Comparison of ENCODE assay signal across 12 cellular contexts in the genomic region with DNA sequence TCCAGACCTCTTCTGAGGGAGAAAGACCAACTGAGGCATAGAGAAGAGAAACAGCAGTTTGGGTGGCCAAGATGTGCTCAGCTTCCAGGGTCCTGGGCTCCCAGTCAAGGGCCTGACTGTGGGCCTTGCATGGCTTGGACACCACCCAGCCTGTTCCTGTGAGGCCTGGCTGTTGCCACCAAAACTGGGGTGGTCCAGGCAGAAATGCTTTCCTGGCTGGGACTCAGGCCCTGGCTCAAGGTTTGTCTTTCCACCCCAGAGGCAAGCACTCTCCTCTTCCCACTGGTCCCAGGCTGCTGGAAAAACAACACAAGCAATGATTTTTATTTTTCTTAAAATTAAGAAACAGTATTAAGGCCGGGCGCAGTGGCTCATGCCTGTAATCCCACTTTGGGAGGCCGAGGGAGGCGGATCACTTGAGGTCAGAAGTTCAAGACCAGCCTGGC. TPM values are rescaled to one million over a fixed set of nuclear protein-coding genes. Genes with fewer than 3 reads are reported as not detected.
A peak's percentile ranks its signal among the peaks of the same experiment; 100 is the strongest.
DNase-seq lines count a peak whose midpoint lies in the region; TF ChIP-seq lines count a peak whose summit lies in the region.
"Had no signal": no experiment of that assay in that cellular context is flagged by ENCODE, and none has a peak within 500 bp of the region (broad histone marks: within the 10 kb centered on the region; RNA-seq: fewer than 3 reads in every experiment).

No MANE protein-coding gene starts in this region.

- peak overlapping the region in 1 of 2 experiments; percentile 68 for H2BK12ac ChIP-seq in mesenchymal stem cell (ENCODE audit: low read length in 2 of 2)

- WGBS in mesenchymal stem cell, result 97% methylated on average over 4 of the region's 4 CpGs
- WGBS in smooth muscle cell (ENCODE audit: low lambda C conversion rate), result 67% methylated on average over 4 of the region's 4 CpGs

- no peaks in the 10 kb centered on the region for H3K79me2 ChIP-seq in smooth muscle cell (ENCODE audit: low read depth)

- H3K27me3 ChIP-seq in mesenchymal stem cell (ENCODE audit: control insufficient read depth in 1 of 2, insufficient read depth in 1 of 2, low read length in 2 of 2), result peaks cover 0 to 6% of the 10 kb centered on the region in 2 experiments
- no peaks in the 10 kb centered on the region for H3K27me3 ChIP-seq in smooth muscle cell (ENCODE audit: low read depth)

- no peaks in the 10 kb centered on the region for H4K20me1 ChIP-seq in smooth muscle cell (ENCODE audit: low read depth)

- H3K79me1 ChIP-seq in mesenchymal stem cell (replicated peaks; ENCODE audit: low read length, poor library complexity, severe bottlenecking), result peaks cover 2% of the 10 kb centered on the region

- H2AK5ac ChIP-seq in mesenchymal stem cell (ENCODE audit: low read length, severe bottlenecking), result peak overlapping the region; percentile 89

- no peak overlapping the region for H3K23ac ChIP-seq in mesenchymal stem cell (ENCODE audit: low read length in 2 of 2)

- peak overlapping the region; percentile 73 for H4K91ac ChIP-seq in mesenchymal stem cell (ENCODE audit: low read length)

- no peak overlapping the region for H2BK15ac ChIP-seq in mesenchymal stem cell (ENCODE audit: low read depth, poor library complexity, severe bottlenecking)

- H3F3A ChIP-seq in smooth muscle cell (ENCODE audit: low read depth), result peaks cover 19% of the 10 kb centered on the region

- H2AFZ ChIP-seq in mesenchymal stem cell (ENCODE audit: low read depth, low read length), result no peak overlapping the region
- no peak overlapping the region for H2AFZ ChIP-seq in smooth muscle cell (ENCODE audit: low read depth)

- no peak overlapping the region for H2BK120ac ChIP-seq in mesenchymal stem cell (ENCODE audit: low read depth, low read length)

- H3K14ac ChIP-seq in mesenchymal stem cell (ENCODE audit: low read length in 2 of 2), result peak overlapping the region in 1 of 2 experiments; percentile 89

- H3K9me3 ChIP-seq in mesenchymal stem cell (ENCODE audit: control insufficient read depth, low read length) (no peaks in the 10 kb centered on the region), smooth muscle cell (replicated peaks; ENCODE audit: low read depth) (no peaks in the 10 kb centered on the region)

- peak overlapping the region; percentile 69 for H2BK5ac ChIP-seq in mesenchymal stem cell (ENCODE audit: low read depth, low read length, poor library complexity, severe bottlenecking)

- H3K4me3 ChIP-seq in mesenchymal stem cell (ENCODE audit: insufficient read depth in 1 of 2, low read depth in 1 of 2, low read length in 2 of 2) (peak overlapping the region in 1 of 2 experiments; percentile 24), smooth muscle cell (no peak overlapping the region)

- H3K27ac ChIP-seq in mesenchymal stem cell (ENCODE audit: low read length, poor library complexity, severe bottlenecking) (peak overlapping the region; percentile 89), smooth muscle cell (ENCODE audit: low read depth) (peak overlapping the region; percentile 92)

- DNase-seq in HFFc6 (no peak), chondrocyte (ENCODE audit: low spot score) (no peak), mesenchymal stem cell (no peak), smooth muscle cell (lab: John Stamatoyannopoulos, UW; ENCODE audit: unreplicated experiment) (no peak), NCI-H446 (lab: John Stamatoyannopoulos, UW) (no peak), dedifferentiated amniotic fluid mesenchymal stem cell (ENCODE audit: extremely low spot score) (no peak), HuH-7 (ENCODE audit: low spot score) (no peak)
- DNase-seq in activated CD4-positive, CD25-positive, alpha-beta regulatory T cell treated with anti-CD3 and anti-CD28 coated beads, Interleukin-2, amount 50 U/mL, for 72 hours, result no peak
- DNase-seq: activated naive CD4-positive, alpha-beta T cell; natural killer cell; SIG-M5; stimulated activated naive CD8-positive, alpha-beta T cell treated with anti-CD3 and anti-CD28 coated beads, Interleukin-15, amount 100 ng/mL, for 72 hours had no signal

- H3K27me3 Mint-ChIP-seq in HFFc6 (ENCODE audit: insufficient read depth), result peaks cover 8% of the 10 kb centered on the region
- no peaks in the 10 kb centered on the region for H3K27me3 Mint-ChIP-seq in chondrocyte (ENCODE audit: low read depth)

- H3K4me1 Mint-ChIP-seq in HFFc6 (ENCODE audit: low read depth) (peaks cover 22% of the 10 kb centered on the region), chondrocyte (ENCODE audit: low read depth) (peaks cover 37% of the 10 kb centered on the region)
- H3K4me1 Mint-ChIP-seq: natural killer cell had no signal

- H3K18ac ChIP-seq in mesenchymal stem cell (ENCODE audit: low read depth in 1 of 2, low read length in 2 of 2), result peak overlapping the region; percentile 72 to 86

- H3K4me1 ChIP-seq in mesenchymal stem cell (ENCODE audit: control insufficient read depth, insufficient read depth, low read depth, low read length) (peaks cover 29% of the 10 kb centered on the region), smooth muscle cell (ENCODE audit: low read depth) (peaks cover 5% of the 10 kb centered on the region)

- H3K4me2 ChIP-seq in mesenchymal stem cell (ENCODE audit: low read length, poor library complexity, severe bottlenecking), result peak overlapping the region; percentile 13
- peak overlapping the region; percentile 67 for H3K4me2 ChIP-seq in smooth muscle cell

- H3K9me3 Mint-ChIP-seq in HFFc6 (no peaks in the 10 kb centered on the region), chondrocyte (ENCODE audit: low read depth) (no peaks in the 10 kb centered on the region)
- H3K9me3 Mint-ChIP-seq: natural killer cell; stimulated activated naive CD8-positive, alpha-beta T cell treated with anti-CD3 and anti-CD28 coated beads, Interleukin-15, amount 100 ng/mL, for 72 hours had no signal

- H3K4ac ChIP-seq in mesenchymal stem cell (ENCODE audit: low read depth in 1 of 2, low read length in 2 of 2), result no peak overlapping the region

- H3K4me3 Mint-ChIP-seq in HFFc6 (no peak overlapping the region), chondrocyte (ENCODE audit: unreplicated experiment) (no peak overlapping the region)
- H3K4me3 Mint-ChIP-seq: natural killer cell; stimulated activated naive CD8-positive, alpha-beta T cell treated with anti-CD3 and anti-CD28 coated beads, Interleukin-15, amount 100 ng/mL, for 72 hours had no signal

- peak overlapping the region; percentile 31 for H3K9ac ChIP-seq in mesenchymal stem cell (ENCODE audit: low read length)
- H3K9ac ChIP-seq in smooth muscle cell (ENCODE audit: low read depth), result peak overlapping the region; percentile 41

- TF ChIP-seq CTCF in HFFc6 (IDR thresholded peaks at IDR 0.05), result no peak
- TF ChIP-seq CTCF in chondrocyte (IDR thresholded peaks at IDR 0.05), result no peak
- TF ChIP-seq CTCF in smooth muscle cell (IDR thresholded peaks at IDR 0.05; ENCODE audit: borderline replicate concordance, insufficient read depth, poor library complexity, severe bottlenecking), result no peak

- H3K27ac Mint-ChIP-seq in HFFc6, result peak overlapping the region; percentile 84
- peak overlapping the region; percentile 88 for H3K27ac Mint-ChIP-seq in chondrocyte (ENCODE audit: unreplicated experiment)
- H3K27ac Mint-ChIP-seq: natural killer cell; stimulated activated naive CD8-positive, alpha-beta T cell treated with anti-CD3 and anti-CD28 coated beads, Interleukin-15, amount 100 ng/mL, for 72 hours had no signal

- H3K36me3 Mint-ChIP-seq in HFFc6 (ENCODE audit: low read depth), result no peaks in the 10 kb centered on the region
- no peaks in the 10 kb centered on the region for H3K36me3 Mint-ChIP-seq in chondrocyte (ENCODE audit: low read depth)
- H3K36me3 Mint-ChIP-seq: natural killer cell had no signal

- peak overlapping the region; percentile 35 for H4K8ac ChIP-seq in mesenchymal stem cell (ENCODE audit: low read length)

- H3K36me3 ChIP-seq in mesenchymal stem cell (ENCODE audit: control insufficient read depth in 1 of 2, insufficient read depth in 2 of 2, low read depth in 1 of 2, low read length in 2 of 2), result peaks cover 0 to 7% of the 10 kb centered on the region in 2 experiments
- no peaks in the 10 kb centered on the region for H3K36me3 ChIP-seq in smooth muscle cell (ENCODE audit: low read depth)

RNA-seq across cellular contexts. Expression of gene MYOZ3, which starts 13.3 kb away (rescaled TPM):
- under 1 TPM in 2 of 6 experiments, not detected in 4; 0.05 to 0.14 TPM for total RNA-seq in HFFc6 (2021; fragmentation: NEBNext Ultra II Directional; extraction: Animal tissue kit (Norgen Biotek cat#: 25700))
- total RNA-seq in chondrocyte, result 1.9 to 3.3 TPM (median 2.0 TPM) in 3 replicates
- 1.6 TPM for polyA plus RNA-seq in mesenchymal stem cell (2013, experiment 1 of 2)
- polyA plus RNA-seq in mesenchymal stem cell (2013, experiment 2 of 2), result 1.8 TPM
- 6.4 and 8.2 TPM in 2 replicates for total RNA-seq in smooth muscle cell
- polyA plus RNA-seq in smooth muscle cell, result 7.9 and 12.2 TPM in 2 replicates
- total RNA-seq: natural killer cell had no signal

RNA-seq across cellular contexts. Expression of gene RBM22, which starts 26.5 kb away (rescaled TPM):
- total RNA-seq in HFFc6 (2021; fragmentation: NEBNext Ultra II Directional; extraction: Animal tissue kit (Norgen Biotek cat#: 25700)), result 10 to 100 TPM; 32.6 to 40.2 (median 35.4) TPM
- total RNA-seq in chondrocyte (34.7 to 39.7 TPM (median 36.0 TPM) in 3 replicates), smooth muscle cell (64.0 and 66.6 TPM in 2 replicates)
- polyA plus RNA-seq in mesenchymal stem cell (2013, experiment 1 of 2), result 32.2 TPM
- polyA plus RNA-seq in mesenchymal stem cell (2013, experiment 2 of 2), result 31.6 TPM
- polyA plus RNA-seq in smooth muscle cell, result 48.6 and 62.9 TPM in 2 replicates

RNA-seq across cellular contexts. Expression of gene SYNPO, which starts 33.9 kb away (rescaled TPM):
- total RNA-seq in HFFc6 (2021; fragmentation: NEBNext Ultra II Directional; extraction: Animal tissue kit (Norgen Biotek cat#: 25700)), result 10 to 100 TPM; 35.6 to 50.7 (median 47.8) TPM
- total RNA-seq in chondrocyte (156 to 198 TPM (median 195 TPM) in 3 replicates), smooth muscle cell (30.5 and 46.4 TPM in 2 replicates)
- polyA plus RNA-seq in mesenchymal stem cell (2013, experiment 1 of 2), result 37.8 TPM
- polyA plus RNA-seq in mesenchymal stem cell (2013, experiment 2 of 2), result 39.1 TPM
- polyA plus RNA-seq in smooth muscle cell, result 34.2 and 36.9 TPM in 2 replicates
